In the genomic region with DNA sequence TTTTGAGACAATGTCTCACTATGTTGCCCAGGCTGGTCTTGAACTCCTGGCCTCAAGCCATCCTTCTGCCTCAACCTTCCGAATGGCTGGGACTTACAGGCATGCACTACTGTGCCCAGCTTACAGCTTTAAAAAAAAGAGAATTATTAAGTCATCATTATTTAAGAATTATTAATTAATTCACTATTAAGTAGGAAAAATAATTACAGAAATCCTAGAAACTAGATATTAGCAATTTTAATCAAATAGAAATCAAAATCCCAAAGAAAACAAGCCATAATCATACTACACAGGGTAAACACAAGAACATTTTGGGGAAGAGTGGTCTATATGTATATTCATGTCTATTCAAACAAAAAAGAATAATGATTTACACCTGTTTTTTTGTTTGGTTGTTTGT, we compare ENCODE assay signal across 14 cellular contexts. TPM values are rescaled to one million over a fixed set of nuclear protein-coding genes. Genes with fewer than 3 reads are reported as not detected.
DNase-seq lines count a peak whose midpoint lies in the region; ATAC-seq, FAIRE-seq and TF ChIP-seq lines count a peak whose summit lies in the region.
"Had no signal": no experiment of that assay in that cellular context is flagged by ENCODE, and none has a peak within 500 bp of the region (broad histone marks: within the 10 kb centered on the region; RNA-seq: fewer than 3 reads in every experiment).

No MANE protein-coding gene starts in this region.

- in situ Hi-C loops in transverse colon (cut with MboI; ENCODE audit: low pct_ligation_motif_present in 1 of 4, low pct_unique_long_range_greater_than_20kb in 1 of 4, low sequenced_read_pairs in 3 of 4), result loop anchor here in 2 of 4 donors (10.0 to 25.0 kb wide), 2 partner anchors 95 to 108 kb away; no protein-coding TSS in a partner anchor

- no peak for TF ChIP-seq POLR2A in transverse colon (IDR thresholded peaks at IDR 0.05)
- no peak for TF ChIP-seq POLR2A in testis (IDR thresholded peaks at IDR 0.05)

- 68 to 69% methylated on average over 1 of the region's 1 CpG for WGBS in pancreas, 2 donors
- WGBS in transverse colon (ENCODE audit: low coverage in 1 of 2), 2 donors, result 54 to 61% methylated on average over 1 of the region's 1 CpG
- 92 to 96% methylated on average over 1 of the region's 1 CpG for WGBS in testis, 2 donors

- peaks cover 15% of the 10 kb centered on the region for H3K36me3 Mint-ChIP-seq in Calu3 (ENCODE audit: insufficient read depth, unreplicated experiment)
- H3K36me3 Mint-ChIP-seq in WTC11, result peaks cover 28% of the 10 kb centered on the region
- H3K36me3 Mint-ChIP-seq: CD8-positive, alpha-beta memory T cell had no signal

- no peak for TF ChIP-seq EP300 in transverse colon (IDR thresholded peaks at IDR 0.05; ENCODE audit: low read depth)

- H3K36me3 ChIP-seq in pancreas, result no peaks in the 10 kb centered on the region
- H3K36me3 ChIP-seq in transverse colon, result no peaks in the 10 kb centered on the region
- H3K36me3 ChIP-seq in testis (ENCODE audit: low read depth, missing control alignments), result no peaks in the 10 kb centered on the region

- no TSS peak for BruUV-seq in Calu3 (replicated peaks; lab: Mats Ljungman, UMichigan)

- DNase-seq in Calu3 (no peak), WTC11 (ENCODE audit: low spot score) (no peak), pancreas (no peak), transverse colon (no peak), testis (no peak), posterior cingulate gyrus (no peak)
- DNase-seq: CD8-positive, alpha-beta memory T cell; DMS53; GF-D8 had no signal

- H3K9me3 Mint-ChIP-seq in Calu3 (ENCODE audit: low read depth, unreplicated experiment) (peaks cover 3% of the 10 kb centered on the region), WTC11 (peaks cover 36% of the 10 kb centered on the region)
- H3K9me3 Mint-ChIP-seq: CD8-positive, alpha-beta memory T cell had no signal

- H3K4me1 ChIP-seq in pancreas (peaks cover 0 to 11% (median 3%) of the 10 kb centered on the region in 3 donors), transverse colon (peaks cover 8 to 30% (median 22%) of the 10 kb centered on the region in 4 donors), testis (peaks cover 12% of the 10 kb centered on the region)

- H3K4me3 ChIP-seq in pancreas (no peak overlapping the region), transverse colon (no peak overlapping the region), testis (no peak overlapping the region)
- H3K4me3 ChIP-seq: GM23248 had no signal

- H3K4me3 Mint-ChIP-seq in Calu3 (ENCODE audit: low read depth, unreplicated experiment) (peak overlapping the region; percentile 50), WTC11 (no peak overlapping the region)
- H3K4me3 Mint-ChIP-seq: CD8-positive, alpha-beta memory T cell had no signal

- H3K27ac Mint-ChIP-seq in Calu3 (ENCODE audit: unreplicated experiment) (peak overlapping the region; percentile 93), WTC11 (no peak overlapping the region)

- TF ChIP-seq CTCF in Calu3 (IDR thresholded peaks at IDR 0.05; ENCODE audit: unreplicated experiment) (no peak), WTC11 (IDR thresholded peaks at IDR 0.05) (no peak), pancreas (IDR thresholded peaks at IDR 0.05) (no peak), transverse colon (IDR thresholded peaks at IDR 0.05) (no peak), testis (IDR thresholded peaks at IDR 0.05) (no peak)

- H3K4me1 Mint-ChIP-seq in Calu3 (ENCODE audit: low read depth, unreplicated experiment) (peaks cover 35% of the 10 kb centered on the region), WTC11 (peaks cover 11% of the 10 kb centered on the region)

- H3K27me3 Mint-ChIP-seq in Calu3 (ENCODE audit: unreplicated experiment) (no peaks in the 10 kb centered on the region), WTC11 (ENCODE audit: low read depth) (peaks cover 3% of the 10 kb centered on the region; the same call in 1 of the 2 replicates)
- H3K27me3 Mint-ChIP-seq: CD8-positive, alpha-beta memory T cell had no signal

- ATAC-seq in WTC11, result no peak
- ATAC-seq in pancreas, result no peak
- no peak for ATAC-seq in HG03108 (IDR thresholded peaks at IDR 0.05; ENCODE audit: unreplicated experiment)
- ATAC-seq: HCT116 had no signal

- H3K27me3 ChIP-seq in pancreas (no peaks in the 10 kb centered on the region), transverse colon (no peaks in the 10 kb centered on the region), testis (no peaks in the 10 kb centered on the region)

- CTCF ChIA-PET in Calu3 (lab: Charles Lee) (interaction anchor here (0.6 kb wide), 1 partner anchor 8 kb away, joined by 3 read pairs; no protein-coding TSS in a partner anchor), WTC11 (lab: Charles Lee) (no interaction called here)

- intact Hi-C loops in Calu3 (cut with micrococcal nuclease; ENCODE audit: unreplicated experiment) (no loop called here), pancreas (cut with DNase I) (loop anchor here in 1 of 3 donors (5.0 kb wide), 1 partner anchor 100 kb away; no protein-coding TSS in a partner anchor), transverse colon (cut with DNase I; ENCODE audit: low total_unique reads) (no loop called here), testis (cut with DNase I; ENCODE audit: low total_unique reads) (no loop called here), posterior cingulate gyrus (cut with DNase I) (no loop called here)

- no peaks in the 10 kb centered on the region for H3K9me3 ChIP-seq in pancreas
- no peaks in the 10 kb centered on the region for H3K9me3 ChIP-seq in transverse colon
- H3K9me3 ChIP-seq in testis, result no peaks in the 10 kb centered on the region

- FAIRE-seq in pancreas (lab: Jason Lieb, UNC), result no peak
- FAIRE-seq: GM18507, H54 had no signal

- POLR2A ChIA-PET in WTC11 (lab: Charles Lee), result no interaction called here

- H3K27ac ChIP-seq in pancreas, result peak overlapping the region; percentile 3 to 69 (median 67)
- peak overlapping the region; percentile 31 to 74 (median 70) for H3K27ac ChIP-seq in transverse colon
- H3K27ac ChIP-seq in testis, result no peak overlapping the region
- H3K27ac ChIP-seq: GM23248 had no signal

TF ChIP-seq in WTC11, 78 proteins besides CTCF, POLR2A, EP300 and RAD21:
- peak; percentile 62; the same call in 1 of the 2 replicates for TF ChIP-seq HMGA2 (CRISPR knock-in tag; IDR thresholded peaks at IDR 0.05)
- TF ChIP-seq FOXP1 (CRISPR knock-in tag; IDR thresholded peaks at IDR 0.05; ENCODE audit: borderline replicate concordance), result no peak

RNA-seq across cellular contexts. Expression of gene MTMR12, which starts 19.6 kb away (rescaled TPM):
- total RNA-seq in Calu3 (2022) (32.9 and 42.7 TPM in 2 replicates), WTC11 (2021) (34.9 to 42.7 TPM (median 37.2 TPM) in 3 replicates), pancreas (10 to 100 TPM; 20.3 to 32.3 (median 22.1) TPM), transverse colon (10 to 100 TPM; 10.1 to 27.9 (median 16.1) TPM), testis (10 to 100 TPM; 59.2 to 64.0 TPM)
- polyA plus RNA-seq in pancreas (10 to 100 TPM in 1 of 2 donors, 1 to 10 TPM in 1; 9.7 to 16.2 TPM), testis (ENCODE audit: insufficient read depth, low read depth, low replicate concordance) (53.6 TPM)

Comparison
In these comparisons a context has a peak if more than half of its experiments do, and no peak if none do; other contexts are left out.
1. H3K27ac ChIP-seq: peak in pancreas (4 of 4) and transverse colon (4 of 4); none in testis (0 of 2).